Comparison of ENCODE assay signal across 32 cellular contexts in the genomic region with DNA sequence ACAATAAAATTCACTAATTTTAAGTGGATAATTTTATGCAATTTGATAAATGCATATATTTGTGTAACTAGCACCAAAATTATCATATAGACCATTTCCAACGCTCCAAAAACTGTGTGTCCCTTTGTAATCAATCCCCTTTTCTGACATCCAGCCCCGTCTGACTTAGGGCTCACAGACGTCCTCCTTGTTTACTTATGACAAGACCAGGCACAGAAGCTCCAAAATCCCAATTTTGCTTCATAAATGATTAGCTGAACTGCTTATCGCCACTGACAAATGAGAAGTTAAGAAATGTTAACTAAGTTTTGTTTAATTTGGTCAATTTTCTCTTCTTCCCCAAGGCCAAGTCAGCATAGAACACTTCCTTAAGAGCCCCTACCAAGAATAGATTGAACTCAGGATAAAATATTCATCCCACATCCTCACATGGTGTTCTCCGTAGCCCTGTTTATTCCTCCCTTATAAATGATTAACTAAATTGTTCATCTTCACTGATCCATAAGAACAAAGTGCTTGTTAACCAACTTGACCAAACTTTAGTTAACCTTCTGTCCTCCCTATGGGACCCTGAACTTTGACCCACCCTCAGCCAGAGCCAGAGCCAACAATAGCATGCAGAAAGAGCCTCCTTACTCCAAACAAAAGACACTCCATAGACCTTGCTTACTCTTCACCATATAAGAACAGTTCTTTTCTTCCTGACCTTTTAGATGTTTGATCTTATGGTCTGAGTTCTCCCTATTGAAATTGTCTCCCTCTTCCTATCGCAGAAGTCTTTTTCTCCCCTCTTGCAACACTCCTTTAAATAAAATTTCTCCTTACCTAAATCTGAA. TPM values are rescaled to one million over a fixed set of nuclear protein-coding genes. Genes with fewer than 3 reads are reported as not detected.
"Had no signal": no experiment of that assay in that cellular context is flagged by ENCODE, and none has a peak within 500 bp of the region (broad histone marks: within the 10 kb centered on the region; RNA-seq: fewer than 3 reads in every experiment).

No MANE protein-coding gene starts in this region.

- H3K4me3 Mint-ChIP-seq: activated CD4-positive, alpha-beta memory T cell treated with anti-CD3 and anti-CD28 coated beads, Interleukin-2, amount 10 ng/mL, durations not matched to agents 7 days and 5 days; activated CD4-positive, alpha-beta T cell treated with anti-CD3 and anti-CD28 coated beads, Interleukin-2, amount 10 ng/mL, durations not matched to agents 24 days and 14 days; activated naive CD4-positive, alpha-beta T cell treated with anti-CD3 and anti-CD28 coated beads for 36 hours; activated naive CD8-positive, alpha-beta T cell treated with anti-CD3 and anti-CD28 coated beads, Interleukin-2, amount 10 ng/mL, durations not matched to agents 7 days and 5 days; activated T-cell treated with anti-CD3 and anti-CD28 coated beads, Interleukin-2, amount 50 U/mL, for 72 hours; central memory CD8-positive, alpha-beta T cell; effector memory CD8-positive, alpha-beta T cell; neural crest cell; stimulated activated memory B cell treated with anti-CD40 and anti-IgM and Interleukin-4, amounts not matched to agents 10 μg/mL and 1 μg/mL and 100 μg/mL, for 72 hours had no signal

- H3K27ac Mint-ChIP-seq: activated CD4-positive, alpha-beta memory T cell treated with anti-CD3 and anti-CD28 coated beads, Interleukin-2, amount 10 ng/mL, durations not matched to agents 7 days and 5 days; activated CD4-positive, alpha-beta T cell treated with anti-CD3 and anti-CD28 coated beads, Interleukin-2, amount 10 ng/mL, durations not matched to agents 24 days and 14 days; activated naive CD4-positive, alpha-beta T cell treated with anti-CD3 and anti-CD28 coated beads for 36 hours; activated naive CD8-positive, alpha-beta T cell treated with anti-CD3 and anti-CD28 coated beads, Interleukin-2, amount 10 ng/mL, durations not matched to agents 7 days and 5 days; activated T-cell treated with anti-CD3 and anti-CD28 coated beads, Interleukin-2, amount 50 U/mL, for 72 hours; effector memory CD8-positive, alpha-beta T cell; stimulated activated memory B cell treated with anti-CD40 and anti-IgM and Interleukin-4, amounts not matched to agents 10 μg/mL and 1 μg/mL and 100 μg/mL, for 72 hours had no signal

- DNase-seq: activated CD4-positive, alpha-beta memory T cell treated with anti-CD3 and anti-CD28 coated beads, Interleukin-2, amount 10 ng/mL, durations not matched to agents 7 days and 5 days; activated CD4-positive, alpha-beta T cell treated with anti-CD3 and anti-CD28 coated beads, Interleukin-2, amount 10 ng/mL, durations not matched to agents 24 days and 14 days; activated effector memory CD4-positive, alpha-beta T cell treated with Interleukin-2 at 50 U/mL for 16 hours; activated naive CD4-positive, alpha-beta T cell treated with anti-CD3 and anti-CD28 coated beads for 36 hours; activated naive CD8-positive, alpha-beta T cell treated with anti-CD3 and anti-CD28 coated beads, Interleukin-2, amount 10 ng/mL, durations not matched to agents 7 days and 5 days; activated T-cell treated with anti-CD3 and anti-CD28 coated beads, Interleukin-2, amount 50 U/mL, for 72 hours; amniotic stem cell; effector memory CD8-positive, alpha-beta T cell; glutamatergic neuron; hippocampal formation; left ventricle myocardium inferior; mammary epithelial cell; midbrain; right cardiac atrium; stimulated activated CD4-positive, alpha-beta T cell treated with anti-CD3 and anti-CD28 coated beads, Interleukin-2, amount 100 ng/mL, for 24 hours; stomach; SW 1271 had no signal

- ATAC-seq: activated CD4-positive, CD25-positive, alpha-beta regulatory T cell treated with anti-CD3 and anti-CD28 coated beads, Interleukin-2, amount 50 U/mL, for 24 hours; activated T-cell treated with anti-CD3 and anti-CD28 coated beads, Interleukin-2, amount 50 U/mL, for 72 hours; effector memory CD8-positive, alpha-beta T cell; right cardiac atrium; stimulated activated memory B cell treated with anti-CD40 and anti-IgM and Interleukin-4, amounts not matched to agents 10 μg/mL and 1 μg/mL and 100 μg/mL, for 72 hours had no signal

- H3K36me3 ChIP-seq: breast epithelium, esophagus muscularis mucosa, left ventricle myocardium inferior, stomach, suprapubic skin, tibial nerve had no signal

- H3K9me3 Mint-ChIP-seq: activated CD4-positive, alpha-beta memory T cell treated with anti-CD3 and anti-CD28 coated beads, Interleukin-2, amount 10 ng/mL, durations not matched to agents 7 days and 5 days; activated CD4-positive, alpha-beta T cell treated with anti-CD3 and anti-CD28 coated beads, Interleukin-2, amount 10 ng/mL, durations not matched to agents 24 days and 14 days; activated naive CD4-positive, alpha-beta T cell treated with anti-CD3 and anti-CD28 coated beads for 36 hours; activated naive CD8-positive, alpha-beta T cell treated with anti-CD3 and anti-CD28 coated beads, Interleukin-2, amount 10 ng/mL, durations not matched to agents 7 days and 5 days; activated T-cell treated with anti-CD3 and anti-CD28 coated beads, Interleukin-2, amount 50 U/mL, for 72 hours; central memory CD8-positive, alpha-beta T cell; effector memory CD8-positive, alpha-beta T cell; stimulated activated memory B cell treated with anti-CD40 and anti-IgM and Interleukin-4, amounts not matched to agents 10 μg/mL and 1 μg/mL and 100 μg/mL, for 72 hours had no signal

- H3K36me3 Mint-ChIP-seq: activated naive CD8-positive, alpha-beta T cell treated with anti-CD3 and anti-CD28 coated beads, Interleukin-2, amount 10 ng/mL, durations not matched to agents 7 days and 5 days; stimulated activated memory B cell treated with anti-CD40 and anti-IgM and Interleukin-4, amounts not matched to agents 10 μg/mL and 1 μg/mL and 100 μg/mL, for 72 hours had no signal

- H3K27ac ChIP-seq: breast epithelium, esophagus muscularis mucosa, left ventricle myocardium inferior, skin epidermis, suprapubic skin, tibial nerve had no signal

- H3K4me3 ChIP-seq: breast epithelium, esophagus muscularis mucosa, left ventricle myocardium inferior, skin epidermis, stomach, suprapubic skin, tibial nerve had no signal

- H3K27me3 ChIP-seq: breast epithelium, esophagus muscularis mucosa, stomach, suprapubic skin, tibial nerve had no signal

- H3K9me3 ChIP-seq: breast epithelium, esophagus muscularis mucosa, left ventricle myocardium inferior, stomach, suprapubic skin, tibial nerve had no signal

- H3K4me1 ChIP-seq: breast epithelium, esophagus muscularis mucosa, left ventricle myocardium inferior, stomach, suprapubic skin, tibial nerve had no signal

- H3K4me1 Mint-ChIP-seq: activated CD4-positive, alpha-beta memory T cell treated with anti-CD3 and anti-CD28 coated beads, Interleukin-2, amount 10 ng/mL, durations not matched to agents 7 days and 5 days; activated CD4-positive, alpha-beta T cell treated with anti-CD3 and anti-CD28 coated beads, Interleukin-2, amount 10 ng/mL, durations not matched to agents 24 days and 14 days; activated naive CD8-positive, alpha-beta T cell treated with anti-CD3 and anti-CD28 coated beads, Interleukin-2, amount 10 ng/mL, durations not matched to agents 7 days and 5 days; central memory CD8-positive, alpha-beta T cell; stimulated activated memory B cell treated with anti-CD40 and anti-IgM and Interleukin-4, amounts not matched to agents 10 μg/mL and 1 μg/mL and 100 μg/mL, for 72 hours had no signal

RNA-seq across cellular contexts. Expression of gene GLYAT, which starts 30.8 kb away (rescaled TPM):
- total RNA-seq: activated CD4-positive, alpha-beta memory T cell treated with anti-CD3 and anti-CD28 coated beads, Interleukin-2, amount 10 ng/mL, durations not matched to agents 7 days and 5 days; activated CD4-positive, alpha-beta T cell treated with anti-CD3 and anti-CD28 coated beads, Interleukin-2, amount 10 ng/mL, durations not matched to agents 24 days and 14 days; activated naive CD4-positive, alpha-beta T cell treated with anti-CD3 and anti-CD28 coated beads for 36 hours; activated naive CD8-positive, alpha-beta T cell treated with anti-CD3 and anti-CD28 coated beads, Interleukin-2, amount 10 ng/mL, durations not matched to agents 7 days and 5 days; activated T-cell treated with anti-CD3 and anti-CD28 coated beads, Interleukin-2, amount 50 U/mL, for 72 hours; dermis microvascular lymphatic vessel endothelial cell; endothelial cell of umbilical vein; esophagus muscularis mucosa; frontal cortex; left ventricle myocardium inferior; mammary epithelial cell; myocyte; neural crest cell; posterior vena cava; stomach; T-helper 2 cell treated with Interferon-gamma antibody and Interleukin-4, amounts not matched to agents 100 ng/mL and 5 ng/mL, for 36 hours had no signal
- polyA plus RNA-seq: endothelial cell of umbilical vein, mammary epithelial cell, stomach had no signal
